9 cellular contexts compared by ENCODE assay signal in the genomic region with DNA sequence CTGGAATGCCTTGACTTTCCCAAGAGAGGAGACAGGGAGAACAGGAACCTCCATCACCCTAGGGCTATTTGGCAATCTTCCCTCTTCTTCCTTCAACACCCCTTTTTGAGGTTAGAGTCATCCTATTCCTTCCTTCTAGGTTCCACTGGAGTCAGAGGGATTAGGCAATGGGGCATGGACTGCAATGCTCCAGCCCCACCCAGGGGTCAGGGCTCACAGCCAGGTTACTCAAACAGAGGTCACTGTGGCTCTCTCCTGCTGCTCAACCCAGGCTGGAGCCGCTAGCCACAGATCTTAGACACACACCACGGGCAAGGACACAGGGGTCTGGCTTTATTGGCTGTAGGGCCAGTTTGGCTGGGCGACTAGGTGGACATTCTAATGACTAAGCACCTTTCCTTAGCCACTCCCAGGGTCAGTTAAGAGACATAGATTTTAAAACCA.
DNase-seq lines count a peak whose midpoint lies in the region; ATAC-seq and TF ChIP-seq lines count a peak whose summit lies in the region.
"Had no signal": no experiment of that assay in that cellular context is flagged by ENCODE, and none has a peak within 500 bp of the region (broad histone marks: within the 10 kb centered on the region; RNA-seq: fewer than 3 reads in every experiment).

No MANE protein-coding gene starts in this region.

- peak; percentile 72 for DNase-seq in HuH-7 (ENCODE audit: low spot score)
- peak; percentile 10 to 71 for DNase-seq in ascending aorta (ENCODE audit: low spot score in 2 of 2)
- DNase-seq in kidney tubule cell (ENCODE audit: low spot score): peak; percentile 63
- DNase-seq in transverse colon: peak; percentile 39
- no peak for DNase-seq in A172 (ENCODE audit: low spot score)
- DNase-seq in amygdala (lab: John Stamatoyannopoulos, UW): no peak
- DNase-seq: activated CD4-positive, alpha-beta T cell treated with anti-CD3 and anti-CD28 coated beads for 1 hour; activated naive CD8-positive, alpha-beta T cell treated with anti-CD3 and anti-CD28 coated beads for 36 hours had no signal

- no peaks in the 10 kb centered on the region for H3K27me3 ChIP-seq in ascending aorta
- H3K27me3 ChIP-seq in transverse colon: no peaks in the 10 kb centered on the region

- no peak for TF ChIP-seq POLR2A in transverse colon (IDR thresholded peaks at IDR 0.05)

- no peak overlapping the region for H3K4me3 ChIP-seq in ascending aorta
- H3K4me3 ChIP-seq in transverse colon: no peak overlapping the region

- no peaks in the 10 kb centered on the region for H3K9me3 ChIP-seq in ascending aorta
- no peaks in the 10 kb centered on the region for H3K9me3 ChIP-seq in transverse colon

- in situ Hi-C loops in transverse colon (cut with MboI; ENCODE audit: low pct_ligation_motif_present in 1 of 4, low pct_unique_long_range_greater_than_20kb in 1 of 4, low sequenced_read_pairs in 3 of 4): no loop called here

- H3K36me3 ChIP-seq in ascending aorta (no peaks in the 10 kb centered on the region), transverse colon (no peaks in the 10 kb centered on the region)

- ATAC-seq in HG03520 (IDR thresholded peaks at IDR 0.05; ENCODE audit: unreplicated experiment): no peak

- WGBS in transverse colon (ENCODE audit: low coverage in 1 of 2), 2 donors: 80 to 96% methylated on average over 1 to 3 of the region's 3 CpGs

- TF ChIP-seq EP300 in transverse colon (IDR thresholded peaks at IDR 0.05; ENCODE audit: low read depth): no peak

- H3K27ac ChIP-seq in ascending aorta (no peak overlapping the region), transverse colon (no peak overlapping the region)

- intact Hi-C loops in ascending aorta (cut with DNase I): no loop called here
- intact Hi-C loops in transverse colon (cut with DNase I; ENCODE audit: low total_unique reads): no loop called here

- TF ChIP-seq CTCF in ascending aorta (IDR thresholded peaks at IDR 0.05): no peak
- no peak for TF ChIP-seq CTCF in transverse colon (IDR thresholded peaks at IDR 0.05)

- H3K4me1 ChIP-seq in ascending aorta (no peaks in the 10 kb centered on the region), transverse colon (peaks cover 0 to 7% (median 0%) of the 10 kb centered on the region in 4 donors)

Comparison
In these comparisons a context has a peak if more than half of its experiments do, and no peak if none do; other contexts are left out.
1. DNase-seq: peak in HuH-7 (single experiment), ascending aorta (2 of 2), kidney tubule cell (single experiment) and transverse colon (single experiment); none in A172 (single experiment) and amygdala (0 of 56).